In genomic region chr9:72396247-72397091, GRCh38 we compare ENCODE assay signal across 11 cellular contexts. TPM values are rescaled to one million over a fixed set of nuclear protein-coding genes. Genes with fewer than 3 reads are reported as not detected.
DNase-seq lines count a peak whose midpoint lies in the region; ATAC-seq, FAIRE-seq and TF ChIP-seq lines count a peak whose summit lies in the region.
"Had no signal": no experiment of that assay in that cellular context is flagged by ENCODE, and none has a peak within 500 bp of the region (broad histone marks: within the 10 kb centered on the region; RNA-seq: fewer than 3 reads in every experiment).

No MANE protein-coding gene starts in this region.

- peak overlapping the region; percentile 51 for H3K27ac ChIP-seq in VCaP
- peak overlapping the region in 1 of 3 donors; percentile 14 for H3K27ac ChIP-seq in right lobe of liver

- H3K4me3 Mint-ChIP-seq in glutamatergic neuron (ENCODE audit: unreplicated experiment), result no peak overlapping the region

- 40% methylated on average over 7 of the region's 7 CpGs for WGBS in right lobe of liver (ENCODE audit: insufficient coverage, low coverage, low lambda C conversion rate, missing lambda C conversion rate)

- no peak overlapping the region for H3K4me3 ChIP-seq in right lobe of liver
- H3K4me3 ChIP-seq in H7 (ENCODE audit: insufficient read depth, low read depth, low read length), result no peak overlapping the region

- no peaks in the 10 kb centered on the region for H3K4me1 Mint-ChIP-seq in glutamatergic neuron (ENCODE audit: low read depth, unreplicated experiment)

- H3K36me3 ChIP-seq in right lobe of liver (no peaks in the 10 kb centered on the region), H7 (replicated peaks; ENCODE audit: control insufficient read depth, insufficient read depth, low read length) (no peaks in the 10 kb centered on the region)

- H3K27me3 ChIP-seq in right lobe of liver, result no peaks in the 10 kb centered on the region
- no peaks in the 10 kb centered on the region for H3K27me3 ChIP-seq in H7 (ENCODE audit: control insufficient read depth, insufficient read depth, low read length)

- no peaks in the 10 kb centered on the region for H3K9me3 ChIP-seq in right lobe of liver

- peak; percentile 93 to 99 (median 95) for ATAC-seq in right lobe of liver
- no peak for ATAC-seq in HG03565 (IDR thresholded peaks at IDR 0.05; ENCODE audit: unreplicated experiment)

- FAIRE-seq in HTR-8/SVneo (lab: Jason Lieb, UNC), result no peak

- H3K36me3 Mint-ChIP-seq in glutamatergic neuron (ENCODE audit: unreplicated experiment), result no peaks in the 10 kb centered on the region

- DNase-seq in AG08395 (ENCODE audit: low spot score) (peak; percentile 8), HTR-8/SVneo (ENCODE audit: insufficient read length, low spot score) (peak; percentile 24), right lobe of liver (no peak), glutamatergic neuron (no peak), HK-2 (ENCODE audit: unreplicated experiment) (no peak), H7 (no peak)
- DNase-seq: DND-41; Karpas-422; stimulated activated CD4-positive, alpha-beta T cell treated with anti-CD3 and anti-CD28 coated beads, Interleukin-12 subunit alpha, Interleukin-12 subunit beta, amount 100 ng/mL, for 4 hours had no signal

- intact Hi-C loops in right lobe of liver (cut with DNase I), result no loop called here

- no peak for TF ChIP-seq CTCF in VCaP (conservative IDR thresholded peaks at IDR 0.05)
- TF ChIP-seq CTCF in right lobe of liver (IDR thresholded peaks at IDR 0.05), result no peak
- no peak for TF ChIP-seq CTCF in glutamatergic neuron (IDR thresholded peaks at IDR 0.05; ENCODE audit: partially characterized antibody, unreplicated experiment)

- no peaks in the 10 kb centered on the region for H3K27me3 Mint-ChIP-seq in glutamatergic neuron (ENCODE audit: unreplicated experiment)

- no peak overlapping the region for H3K27ac Mint-ChIP-seq in glutamatergic neuron (ENCODE audit: unreplicated experiment)

- H3K4me1 ChIP-seq in right lobe of liver, result peaks cover 0 to 8% (median 0%) of the 10 kb centered on the region in 4 donors

- no peaks in the 10 kb centered on the region for H3K9me3 Mint-ChIP-seq in glutamatergic neuron (ENCODE audit: unreplicated experiment)

- no peak for TF ChIP-seq POLR2A in right lobe of liver (IDR thresholded peaks at IDR 0.05)

RNA-seq across cellular contexts. Expression of gene ZFAND5, which starts 31.5 kb away (rescaled TPM):
- total RNA-seq in right lobe of liver (100 to 1,000 TPM in 3 of 6 experiments, 10 to 100 TPM in 3; 88.4 to 119 (median 100) TPM), glutamatergic neuron (ENCODE audit: unreplicated experiment) (218 TPM)
- total RNA-seq in H7 (2014; rRNA removed; shearing (Covaris generic)), result 124 and 145 TPM in 2 replicates

Comparison
In these comparisons a context has a peak if more than half of its experiments do, and no peak if none do; other contexts are left out.
1. DNase-seq: peak in AG08395 (single experiment) and HTR-8/SVneo (single experiment); none in right lobe of liver (0 of 3), glutamatergic neuron (single experiment), HK-2 (single experiment) and H7 (single experiment).